ENCODE assay signal across 30 cellular contexts in the genomic region with DNA sequence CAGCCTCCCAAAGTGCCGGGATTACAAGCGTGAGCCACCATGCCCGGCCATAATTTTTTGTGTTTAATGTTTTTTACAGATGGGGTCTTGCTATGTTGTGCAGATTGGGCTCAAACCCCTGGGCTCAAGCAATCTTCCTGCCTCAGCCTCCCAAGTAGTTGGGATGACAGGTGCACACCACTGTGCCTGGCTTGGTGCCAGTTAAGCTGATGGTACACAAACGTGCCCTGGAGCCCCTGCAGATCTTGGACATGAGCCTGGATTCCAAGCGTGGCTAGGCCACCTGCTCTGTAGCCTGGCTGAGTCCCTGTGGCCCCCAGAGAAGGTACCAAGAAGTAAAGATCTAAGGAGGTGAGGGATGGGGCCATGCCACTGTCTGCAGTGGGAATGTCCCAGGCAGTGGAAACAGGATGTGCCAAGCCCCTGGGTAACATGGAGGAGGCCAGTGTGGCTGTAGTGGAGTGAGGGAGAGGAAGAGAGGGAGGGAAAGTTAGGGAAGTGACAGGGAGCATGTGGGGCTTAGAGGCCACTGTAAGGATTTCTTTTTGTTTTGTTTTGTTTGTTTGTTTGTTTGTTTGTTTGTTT. TPM values are rescaled to one million over a fixed set of nuclear protein-coding genes. Genes with fewer than 3 reads are reported as not detected.
DNase-seq lines count a peak whose midpoint lies in the region; ATAC-seq and TF ChIP-seq lines count a peak whose summit lies in the region.
"Had no signal": no experiment of that assay in that cellular context is flagged by ENCODE, and none has a peak within 500 bp of the region (broad histone marks: within the 10 kb centered on the region; RNA-seq: fewer than 3 reads in every experiment).

No MANE protein-coding gene starts in this region.

- no peaks in the 10 kb centered on the region for H3K4me1 ChIP-seq in IMR-90 (ENCODE audit: control insufficient read depth, insufficient read depth, low read length)
- no peaks in the 10 kb centered on the region for H3K4me1 ChIP-seq in SJCRH30
- H3K4me1 ChIP-seq: heart right ventricle, tibial nerve had no signal

- H2BK15ac ChIP-seq in IMR-90 (ENCODE audit: low read depth, low read length), result no peak overlapping the region

- no peak overlapping the region for H4K91ac ChIP-seq in IMR-90 (ENCODE audit: insufficient read depth, low read depth, low read length)

- no peak overlapping the region for H2BK120ac ChIP-seq in IMR-90 (ENCODE audit: low read depth, low read length)

- POLR2A ChIA-PET in IMR-90 (lab: Charles Lee; ENCODE audit: unreplicated experiment), result no interaction called here

- dilution Hi-C loops in IMR-90 (cut with HindIII; ENCODE audit: low sequenced_read_pairs, unreplicated experiment), result no loop called here

- no peak overlapping the region for H3K23ac ChIP-seq in IMR-90 (ENCODE audit: low read depth, low read length)

- H3K9me1 ChIP-seq in IMR-90 (ENCODE audit: insufficient read depth, low read length), result no peaks in the 10 kb centered on the region

- no peak for TF ChIP-seq RAD21 in IMR-90 (IDR thresholded peaks at IDR 0.05; ENCODE audit: low read length)

- H4K5ac ChIP-seq in IMR-90 (ENCODE audit: low read depth, low read length), result no peak overlapping the region

- WGBS in IMR-90 (ENCODE audit: extremely low coverage in 2 of 2, insufficient read length in 1 of 2), 2 experiments, result 0% methylated on average over 1 of the region's 5 CpGs; no CpG with 5 or more reads in 1 of the 2 experiments

- DNase-seq in DMS 273 treated with DMSO at 0.1 percent for 48 hours (lab: John Stamatoyannopoulos, UW) (peak; percentile 56), IMR-90 (no peak), NCI-H2171 treated with DMSO at 0.1 percent for 48 hours (lab: John Stamatoyannopoulos, UW) (peak; percentile 74), SJCRH30 (peak; percentile 56 to 74), OCI-M2 (lab: John Stamatoyannopoulos, UW; ENCODE audit: unreplicated experiment) (no peak), GM13976 (ENCODE audit: low spot score) (no peak), NCI-H2107 treated with DMSO at 0.1 percent for 48 hours (lab: John Stamatoyannopoulos, UW; ENCODE audit: unreplicated experiment) (no peak)
- DNase-seq: CD4-positive, alpha-beta T cell; effector CD4-positive, alpha-beta T cell; erythroblast; foreskin fibroblast; heart right ventricle; Kasumi-1; left colon; mesendoderm; naive B cell; NCI-H1048; NCI-H82; PC-3; retina; SIG-M5; spleen; stimulated activated CD4-positive, alpha-beta T cell treated with anti-CD3 and anti-CD28 coated beads, Interleukin-4, amount 100 ng/mL, for 1 hour; stimulated activated naive CD8-positive, alpha-beta T cell treated with anti-CD3 and anti-CD28 coated beads, Interleukin-15, amount 100 ng/mL, for 72 hours; T-cell had no signal

- H2BK5ac ChIP-seq in IMR-90 (ENCODE audit: low read depth, low read length, poor library complexity, severe bottlenecking), result no peak overlapping the region

- no peak overlapping the region for H2AK9ac ChIP-seq in IMR-90 (replicated peaks; ENCODE audit: low read depth, low read length, poor library complexity)

- no peak overlapping the region for H3K9ac ChIP-seq in IMR-90 (ENCODE audit: low read depth, low read length)

- H3K56ac ChIP-seq in IMR-90 (ENCODE audit: extremely low read depth, insufficient read depth, low read length), result no peak overlapping the region

- H3K9me3 ChIP-seq in IMR-90 (ENCODE audit: control insufficient read depth, insufficient read depth, low read length) (no peaks in the 10 kb centered on the region), SJCRH30 (replicated peaks) (no peaks in the 10 kb centered on the region)
- H3K9me3 ChIP-seq: heart right ventricle had no signal

- no TSS peak for BruUV-seq in IMR-90 (replicated peaks; lab: Mats Ljungman, UMichigan)

- TF ChIP-seq POLR2A in IMR-90 (IDR thresholded peaks at IDR 0.05; ENCODE audit: low read depth, low read length), result no peak

- H3K14ac ChIP-seq in IMR-90 (replicated peaks; ENCODE audit: low read depth, low read length), result no peak overlapping the region

- no peak overlapping the region for H3K4me3 ChIP-seq in IMR-90 (ENCODE audit: insufficient read depth, low read depth, low read length)
- no peak overlapping the region for H3K4me3 ChIP-seq in SJCRH30
- H3K4me3 ChIP-seq: heart right ventricle, spleen, tibial nerve had no signal

- intact Hi-C loops in IMR-90 (cut with micrococcal nuclease), result no loop called here

- H3K36me3 ChIP-seq in IMR-90 (ENCODE audit: control insufficient read depth, insufficient read depth, low read length) (no peaks in the 10 kb centered on the region), SJCRH30 (no peaks in the 10 kb centered on the region)
- H3K36me3 ChIP-seq: heart right ventricle, spleen, tibial nerve had no signal

- H2AK5ac ChIP-seq in IMR-90 (ENCODE audit: low read depth, low read length), result no peak overlapping the region

- H2AFZ ChIP-seq in IMR-90 (replicated peaks; ENCODE audit: low read length, poor library complexity), result peak overlapping the region; percentile 5

- peaks cover 21% of the 10 kb centered on the region for H3K27me3 ChIP-seq in IMR-90 (ENCODE audit: control insufficient read depth, insufficient read depth, low read length)
- H3K27me3 ChIP-seq in SJCRH30, result peaks cover 6% of the 10 kb centered on the region; the same call in 1 of the 2 replicates

- H3K79me1 ChIP-seq in IMR-90 (ENCODE audit: low read depth in 1 of 2, low read length in 2 of 2), result no peaks in the 10 kb centered on the region

- in situ Hi-C loops in IMR-90 (cut with MboI; ENCODE audit: low sequenced_read_pairs), result no loop called here
- in situ Hi-C loops in GM13976 (cut with MboI; ENCODE audit: low sequenced_read_pairs, unreplicated experiment), result no loop called here

- H4K8ac ChIP-seq in IMR-90 (ENCODE audit: low read depth in 2 of 2, low read length in 2 of 2), result no peak overlapping the region

- no peak overlapping the region for H3K4ac ChIP-seq in IMR-90 (ENCODE audit: low read depth, low read length)

- H3K18ac ChIP-seq in IMR-90 (ENCODE audit: low read depth, low read length), result no peak overlapping the region

- H4K20me1 ChIP-seq in IMR-90 (ENCODE audit: insufficient read depth, low read length), result no peaks in the 10 kb centered on the region

- CTCF ChIA-PET in IMR-90 (lab: Yijun Ruan, JAX), result no interaction called here

- ATAC-seq in IMR-90 (ENCODE audit: low read depth) (no peak), HG03571 (IDR thresholded peaks at IDR 0.05; ENCODE audit: unreplicated experiment) (no peak)
- ATAC-seq: heart right ventricle; left colon; PC-3; stimulated activated naive CD8-positive, alpha-beta T cell treated with anti-CD3 and anti-CD28 coated beads, Interleukin-15, amount 100 ng/mL, for 72 hours; T-cell had no signal

- no peak overlapping the region for H2BK20ac ChIP-seq in IMR-90 (ENCODE audit: low read depth, low read length)

- H3K27ac ChIP-seq in IMR-90 (ENCODE audit: insufficient read depth, low read length) (no peak overlapping the region), SJCRH30 (no peak overlapping the region)
- H3K27ac ChIP-seq: heart right ventricle, spleen, tibial nerve had no signal

- H3K4me2 ChIP-seq in IMR-90 (ENCODE audit: low read depth, low read length), result no peak overlapping the region

- TF ChIP-seq CTCF in IMR-90 (conservative IDR thresholded peaks at IDR 0.05; ENCODE audit: low read depth, low read length), result no peak
- no peak for TF ChIP-seq CTCF in GM13976 (IDR thresholded peaks at IDR 0.05; ENCODE audit: borderline replicate concordance, control extremely low read depth, extremely low read depth, insufficient read depth, missing control alignments)

TF ChIP-seq in IMR-90, 13 proteins besides CTCF, POLR2A, EP300 and RAD21:
- TF ChIP-seq, protein P1, sequence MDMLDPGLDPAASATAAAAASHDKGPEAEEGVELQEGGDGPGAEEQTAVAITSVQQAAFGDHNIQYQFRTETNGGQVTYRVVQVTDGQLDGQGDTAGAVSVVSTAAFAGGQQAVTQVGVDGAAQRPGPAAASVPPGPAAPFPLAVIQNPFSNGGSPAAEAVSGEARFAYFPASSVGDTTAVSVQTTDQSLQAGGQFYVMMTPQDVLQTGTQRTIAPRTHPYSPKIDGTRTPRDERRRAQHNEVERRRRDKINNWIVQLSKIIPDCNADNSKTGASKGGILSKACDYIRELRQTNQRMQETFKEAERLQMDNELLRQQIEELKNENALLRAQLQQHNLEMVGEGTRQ (IDR thresholded peaks at IDR 0.05; ENCODE audit: low read depth, low read length), result no peak
- TF ChIP-seq NFE2L2 (IDR thresholded peaks at IDR 0.05; ENCODE audit: low read depth, low read length) (no peak), CEBPB (IDR thresholded peaks at IDR 0.05; ENCODE audit: low read depth, low read length) (no peak)

RNA-seq across cellular contexts. Expression of a gene that starts 7.0 kb away (rescaled TPM):
- total RNA-seq in IMR-90 (2012; rRNA removed), result not detected in 2 replicates
- polyA plus RNA-seq in IMR-90 (2012; rRNA removed), result not detected in 2 replicates
- polyA plus RNA-seq in IMR-90 (2012; cell fraction: cytosol; rRNA removed), result not detected in 2 replicates
- not detected in 2 replicates for polyA plus RNA-seq in IMR-90 (2012; cell fraction: nucleus; rRNA removed; ENCODE audit: low replicate concordance)
- not detected in 2 replicates for total RNA-seq in SJCRH30 (2014; rRNA removed; shearing (Covaris generic))
- total RNA-seq: astrocyte; CD4-positive, alpha-beta T cell; heart right ventricle; HT1080; left colon; omental fat pad; PC-3; spleen; T-cell; tibial nerve had no signal
- polyA plus RNA-seq: heart right ventricle had no signal

RNA-seq across cellular contexts. Expression of a gene that starts 30.2 kb away (rescaled TPM):
- 0.28 and 0.72 TPM in 2 replicates for total RNA-seq in IMR-90 (2012; rRNA removed)
- 11.9 and 16.3 TPM in 2 replicates for polyA plus RNA-seq in IMR-90 (2012; rRNA removed)
- polyA plus RNA-seq in IMR-90 (2012; cell fraction: cytosol; rRNA removed), result 2.3 and 4.9 TPM in 2 replicates
- 55.1 and 186 TPM in 2 replicates for polyA plus RNA-seq in IMR-90 (2012; cell fraction: nucleus; rRNA removed; ENCODE audit: low replicate concordance)
- 8.9 and 10.5 TPM in 2 replicates for total RNA-seq in SJCRH30 (2014; rRNA removed; shearing (Covaris generic))

RNA-seq across cellular contexts. Expression of a gene that starts 46.7 kb away (rescaled TPM):
- not detected in 2 replicates for total RNA-seq in IMR-90 (2012; rRNA removed)
- not detected in 2 replicates for polyA plus RNA-seq in IMR-90 (2012; rRNA removed)
- not detected in 2 replicates for polyA plus RNA-seq in IMR-90 (2012; cell fraction: cytosol; rRNA removed)
- polyA plus RNA-seq in IMR-90 (2012; cell fraction: nucleus; rRNA removed; ENCODE audit: low replicate concordance), result not detected in 2 replicates
- not detected in 2 replicates for total RNA-seq in SJCRH30 (2014; rRNA removed; shearing (Covaris generic))
- total RNA-seq: astrocyte; CD4-positive, alpha-beta T cell; HT1080; left colon; PC-3; tibial nerve had no signal
- polyA plus RNA-seq: heart right ventricle had no signal

RNA-seq across cellular contexts. Expression of a gene that starts 47.6 kb away (rescaled TPM):
- 3.3 and 5.4 TPM in 2 replicates for total RNA-seq in IMR-90 (2012; rRNA removed)
- 17.9 and 21.8 TPM in 2 replicates for polyA plus RNA-seq in IMR-90 (2012; rRNA removed)
- polyA plus RNA-seq in IMR-90 (2012; cell fraction: cytosol; rRNA removed), result 8.2 and 11.7 TPM in 2 replicates
- 49.4 and 79.7 TPM in 2 replicates for polyA plus RNA-seq in IMR-90 (2012; cell fraction: nucleus; rRNA removed; ENCODE audit: low replicate concordance)
- 10.0 and 11.1 TPM in 2 replicates for total RNA-seq in SJCRH30 (2014; rRNA removed; shearing (Covaris generic))

RNA-seq across cellular contexts. Expression of a gene that starts 48.8 kb away (rescaled TPM):
- 5.7 and 6.9 TPM in 2 replicates for total RNA-seq in IMR-90 (2012; rRNA removed)
- polyA plus RNA-seq in IMR-90 (2012; rRNA removed), result 188 and 206 TPM in 2 replicates
- polyA plus RNA-seq in IMR-90 (2012; cell fraction: cytosol; rRNA removed), result 289 and 477 TPM in 2 replicates
- polyA plus RNA-seq in IMR-90 (2012; cell fraction: nucleus; rRNA removed; ENCODE audit: low replicate concordance), result 108 and 164 TPM in 2 replicates
- not detected in 2 replicates for total RNA-seq in SJCRH30 (2014; rRNA removed; shearing (Covaris generic))
- total RNA-seq: CD4-positive, alpha-beta T cell; HT1080; PC-3 had no signal

Comparison
In these comparisons a context has a peak if more than half of its experiments do, and no peak if none do; other contexts are left out.
1. DNase-seq: peak in DMS 273 treated with DMSO at 0.1 percent for 48 hours (single experiment), NCI-H2171 treated with DMSO at 0.1 percent for 48 hours (single experiment) and SJCRH30 (2 of 2); none in IMR-90 (single experiment), OCI-M2 (single experiment), GM13976 (single experiment) and NCI-H2107 treated with DMSO at 0.1 percent for 48 hours (single experiment).